19 cellular contexts compared by ENCODE assay signal in genomic region chr9:124188331-124189110, GRCh38.
DNase-seq lines count a peak whose midpoint lies in the region; ATAC-seq and TF ChIP-seq lines count a peak whose summit lies in the region.
"Had no signal": no experiment of that assay in that cellular context is flagged by ENCODE, and none has a peak within 500 bp of the region (broad histone marks: within the 10 kb centered on the region; RNA-seq: fewer than 3 reads in every experiment).

No MANE protein-coding gene starts in this region.

- H3K27ac ChIP-seq in colonic mucosa = no peak overlapping the region
- no peak overlapping the region for H3K27ac ChIP-seq in trophoblast cell (ENCODE audit: low read depth, low read length)
- H3K27ac ChIP-seq: BLaER1, PC-9 had no signal

- H3K4me3 Mint-ChIP-seq in type B pancreatic cell = no peak overlapping the region
- H3K4me3 Mint-ChIP-seq: CD8-positive, alpha-beta T cell had no signal

- no peak overlapping the region for H3K4me3 ChIP-seq in colonic mucosa
- H3K4me3 ChIP-seq in trophoblast cell (ENCODE audit: low read depth, low read length) = peak overlapping the region; percentile 25
- H3K4me3 ChIP-seq: BLaER1, PC-9 had no signal

- DNase-seq in activated CD8-positive, alpha-beta memory T cell treated with anti-CD3 and anti-CD28 coated beads for 24 hours = peak; percentile 38
- no peak for DNase-seq in activated CD8-positive, alpha-beta memory T cell treated with anti-CD3 and anti-CD28 coated beads, Interleukin-2, amount 50 U/mL, for 48 hours
- peak; percentile 3 for DNase-seq in colonic mucosa
- DNase-seq in trophoblast cell = no peak
- DNase-seq in type B pancreatic cell (ENCODE audit: extremely low spot score, unreplicated experiment) = peak; percentile 43
- no peak for DNase-seq in NCI-H1694 treated with DMSO at 0.1 percent for 48 hours (lab: John Stamatoyannopoulos, UW)
- DNase-seq in NCI-H2081 (lab: John Stamatoyannopoulos, UW) = no peak
- DNase-seq: DMS79, IMR-90, Kasumi-1, MM.1S, NCI-H1105 treated with DMSO at 0.1 percent for 48 hours, NCI-H187, NCI-H510A, NCI-H774, PC-9 had no signal

- intact Hi-C loops in colonic mucosa (cut with DNase I) = no loop called here

- H2BK120ac ChIP-seq in trophoblast cell (ENCODE audit: insufficient read depth, low read length, poor library complexity) = no peak overlapping the region

- no peak overlapping the region for H4K12ac ChIP-seq in trophoblast cell (ENCODE audit: low read depth, low read length)

- H3K36me3 ChIP-seq in colonic mucosa (no peaks in the 10 kb centered on the region), trophoblast cell (ENCODE audit: control insufficient read depth in 1 of 2, insufficient read depth in 2 of 2, low read length in 2 of 2) (no peaks in the 10 kb centered on the region)
- H3K36me3 ChIP-seq: BLaER1 had no signal

- H3K79me2 ChIP-seq in trophoblast cell (ENCODE audit: control insufficient read depth, insufficient read depth, low read length, poor library complexity) = no peaks in the 10 kb centered on the region

- no peak for ATAC-seq in HG02571 (IDR thresholded peaks at IDR 0.05; ENCODE audit: unreplicated experiment)
- ATAC-seq: CD8-positive, alpha-beta T cell had no signal

- H3K18ac ChIP-seq in trophoblast cell (ENCODE audit: low read length) = no peak overlapping the region

- no peak overlapping the region for H3K9ac ChIP-seq in colonic mucosa (ENCODE audit: low read depth in 2 of 2, low read length in 2 of 2)
- H3K9ac ChIP-seq in trophoblast cell (ENCODE audit: low read length) = no peak overlapping the region
- H3K9ac ChIP-seq: BLaER1 had no signal

- H3K4me2 ChIP-seq in trophoblast cell (ENCODE audit: low read length) = no peak overlapping the region
- H3K4me2 ChIP-seq: BLaER1, PC-9 had no signal

- H3K4me1 ChIP-seq in colonic mucosa (no peaks in the 10 kb centered on the region), trophoblast cell (ENCODE audit: control insufficient read depth in 1 of 2, insufficient read depth in 2 of 2, low read length in 2 of 2) (no peaks in the 10 kb centered on the region)
- H3K4me1 ChIP-seq: BLaER1 had no signal

- no peak overlapping the region for H4K8ac ChIP-seq in trophoblast cell (ENCODE audit: low read depth, low read length)

- no peak overlapping the region for H2AK5ac ChIP-seq in trophoblast cell (ENCODE audit: low read length)

- H3K27me3 ChIP-seq in colonic mucosa (no peaks in the 10 kb centered on the region), trophoblast cell (ENCODE audit: insufficient read depth, low read length) (no peaks in the 10 kb centered on the region)
- H3K27me3 ChIP-seq: BLaER1 had no signal

- H3K9me3 ChIP-seq in colonic mucosa (no peaks in the 10 kb centered on the region), trophoblast cell (ENCODE audit: insufficient read depth, low read depth, low read length) (peaks cover 5% of the 10 kb centered on the region)
- H3K9me3 ChIP-seq: BLaER1 had no signal

- no peaks in the 10 kb centered on the region for H3K36me3 Mint-ChIP-seq in type B pancreatic cell
- H3K36me3 Mint-ChIP-seq: CD8-positive, alpha-beta T cell had no signal

- no CpG with 5 or more reads among the region's 3 CpGs for WGBS in trophoblast cell (ENCODE audit: extremely low coverage, insufficient coverage, insufficient read length)

- H2BK12ac ChIP-seq in trophoblast cell (ENCODE audit: low read length) = no peak overlapping the region

- H3K23ac ChIP-seq in trophoblast cell (ENCODE audit: low read length) = no peak overlapping the region

- H3K4ac ChIP-seq in trophoblast cell (ENCODE audit: low read depth, low read length) = no peak overlapping the region

- H2AFZ ChIP-seq in trophoblast cell (ENCODE audit: insufficient read depth, low read length, poor library complexity) = no peak overlapping the region
- H2AFZ ChIP-seq: PC-9 had no signal

- TF ChIP-seq CTCF in colonic mucosa (IDR thresholded peaks at IDR 0.05) (no peak), type B pancreatic cell (conservative IDR thresholded peaks at IDR 0.05) (no peak)

- no peak overlapping the region for H3K14ac ChIP-seq in trophoblast cell (ENCODE audit: low read length)

- H4K91ac ChIP-seq in trophoblast cell (ENCODE audit: low read depth, low read length) = no peak overlapping the region

- no peak overlapping the region for H2BK5ac ChIP-seq in trophoblast cell (ENCODE audit: low read depth, low read length, poor library complexity)

- no peaks in the 10 kb centered on the region for H3K9me3 Mint-ChIP-seq in type B pancreatic cell
- H3K9me3 Mint-ChIP-seq: CD8-positive, alpha-beta T cell had no signal

- peaks cover 53% of the 10 kb centered on the region for H3K27me3 Mint-ChIP-seq in type B pancreatic cell

- H3K79me1 ChIP-seq in trophoblast cell (ENCODE audit: low read length) = no peaks in the 10 kb centered on the region

- no peak overlapping the region for H3K27ac Mint-ChIP-seq in type B pancreatic cell
- H3K27ac Mint-ChIP-seq: CD8-positive, alpha-beta T cell had no signal

- H3K4me1 Mint-ChIP-seq in type B pancreatic cell (ENCODE audit: unreplicated experiment) = no peaks in the 10 kb centered on the region

Comparison
In these comparisons a context has a peak if more than half of its experiments do, and no peak if none do; other contexts are left out.
1. DNase-seq: peak in activated CD8-positive, alpha-beta memory T cell treated with anti-CD3 and anti-CD28 coated beads for 24 hours (single experiment), colonic mucosa (single experiment) and type B pancreatic cell (single experiment); none in activated CD8-positive, alpha-beta memory T cell treated with anti-CD3 and anti-CD28 coated beads, Interleukin-2, amount 50 U/mL, for 48 hours (single experiment), trophoblast cell (0 of 2), NCI-H1694 treated with DMSO at 0.1 percent for 48 hours (single experiment) and NCI-H2081 (0 of 2).